In the genomic region with DNA sequence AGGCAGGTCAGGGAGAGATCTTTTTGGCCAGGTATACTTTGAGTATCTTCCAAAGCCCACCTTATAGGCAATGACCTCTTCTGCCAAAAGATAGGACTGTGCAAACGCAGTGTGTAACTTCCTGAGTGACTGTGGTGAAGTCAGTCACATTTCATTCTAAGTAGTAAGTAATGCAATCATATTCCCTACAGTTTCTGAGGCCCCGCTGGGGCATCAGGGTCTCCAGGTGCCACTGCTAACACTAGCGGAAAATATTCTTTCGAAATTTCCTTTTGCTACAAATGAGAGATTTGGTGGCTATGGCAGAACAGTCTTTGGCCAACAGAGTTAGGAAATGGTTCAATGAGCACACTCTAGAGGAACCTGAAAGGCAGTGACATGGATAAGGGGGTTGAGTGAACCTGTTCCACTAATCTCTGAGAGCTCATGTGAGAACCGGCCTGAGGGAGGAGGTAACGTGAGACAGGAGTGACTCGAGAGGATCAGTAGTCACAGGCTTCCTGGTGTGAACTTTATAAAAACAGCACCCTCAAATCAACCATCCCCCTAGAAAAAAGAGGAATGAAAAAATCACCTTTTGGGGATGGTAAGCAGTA, we compare ENCODE assay signal across 1 cellular context.
TF ChIP-seq lines count a peak whose summit lies in the region.

No MANE protein-coding gene starts in this region.

TF ChIP-seq in K562, 482 proteins besides CTCF, POLR2A, EP300 and RAD21:
- TF ChIP-seq TEAD2 (tag; IDR thresholded peaks at IDR 0.05): no peak
- TF ChIP-seq BRD9 (IDR thresholded peaks at IDR 0.05; ENCODE audit: low read depth, partially characterized antibody): no peak
- TF ChIP-seq ZBTB1 (CRISPR knock-in tag; IDR thresholded peaks at IDR 0.05; ENCODE audit: borderline replicate concordance, low read depth): no peak
- TF ChIP-seq, protein P1, sequence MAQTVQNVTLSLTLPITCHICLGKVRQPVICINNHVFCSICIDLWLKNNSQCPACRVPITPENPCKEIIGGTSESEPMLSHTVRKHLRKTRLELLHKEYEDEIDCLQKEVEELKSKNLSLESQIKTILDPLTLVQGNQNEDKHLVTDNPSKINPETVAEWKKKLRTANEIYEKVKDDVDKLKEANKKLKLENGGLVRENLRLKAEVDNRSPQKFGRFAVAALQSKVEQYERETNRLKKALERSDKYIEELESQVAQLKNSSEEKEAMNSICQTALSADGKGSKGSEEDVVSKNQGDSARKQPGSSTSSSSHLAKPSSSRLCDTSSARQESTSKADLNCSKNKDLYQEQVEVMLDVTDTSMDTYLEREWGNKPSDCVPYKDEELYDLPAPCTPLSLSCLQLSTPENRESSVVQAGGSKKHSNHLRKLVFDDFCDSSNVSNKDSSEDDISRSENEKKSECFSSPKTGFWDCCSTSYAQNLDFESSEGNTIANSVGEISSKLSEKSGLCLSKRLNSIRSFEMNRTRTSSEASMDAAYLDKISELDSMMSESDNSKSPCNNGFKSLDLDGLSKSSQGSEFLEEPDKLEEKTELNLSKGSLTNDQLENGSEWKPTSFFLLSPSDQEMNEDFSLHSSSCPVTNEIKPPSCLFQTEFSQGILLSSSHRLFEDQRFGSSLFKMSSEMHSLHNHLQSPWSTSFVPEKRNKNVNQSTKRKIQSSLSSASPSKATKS (CRISPR knock-in tag; IDR thresholded peaks at IDR 0.05): no peak
- no peak for TF ChIP-seq ZFP1 (CRISPR knock-in tag; IDR thresholded peaks at IDR 0.05)
- TF ChIP-seq BRD4 (IDR thresholded peaks at IDR 0.05): no peak
- no peak for TF ChIP-seq SMARCA4 (IDR thresholded peaks at IDR 0.05)
- TF ChIP-seq ZNF695 (CRISPR knock-in tag; IDR thresholded peaks at IDR 0.05): no peak
- no peak for TF ChIP-seq ZZZ3 (IDR thresholded peaks at IDR 0.05)
- TF ChIP-seq, protein P2, sequence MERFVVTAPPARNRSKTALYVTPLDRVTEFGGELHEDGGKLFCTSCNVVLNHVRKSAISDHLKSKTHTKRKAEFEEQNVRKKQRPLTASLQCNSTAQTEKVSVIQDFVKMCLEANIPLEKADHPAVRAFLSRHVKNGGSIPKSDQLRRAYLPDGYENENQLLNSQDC (CRISPR knock-in tag; IDR thresholded peaks at IDR 0.05): no peak
- no peak for TF ChIP-seq NONO (IDR thresholded peaks at IDR 0.05; ENCODE audit: low read depth in 2 of 2, low read length in 1 of 2)
- no peak for TF ChIP-seq IFI16 (CRISPR knock-in tag; IDR thresholded peaks at IDR 0.05)
- no peak for TF ChIP-seq NR2C2 (CRISPR knock-in tag; IDR thresholded peaks at IDR 0.05)
- no peak for TF ChIP-seq NR2C2 (tag; IDR thresholded peaks at IDR 0.05)
- TF ChIP-seq MEIS2 (IDR thresholded peaks at IDR 0.05; ENCODE audit: partially characterized antibody): no peak
- TF ChIP-seq SMARCB1 (IDR thresholded peaks at IDR 0.05; ENCODE audit: insufficient read length, low read depth): no peak
- no peak for TF ChIP-seq LARP7 (IDR thresholded peaks at IDR 0.05)
- TF ChIP-seq BDP1 (IDR thresholded peaks at IDR 0.05; ENCODE audit: insufficient read depth, insufficient read length): no peak
- no peak for TF ChIP-seq GABPA (tag; conservative IDR thresholded peaks at IDR 0.05; ENCODE audit: low read depth)
- no peak for TF ChIP-seq GABPB2 (CRISPR knock-in tag; conservative IDR thresholded peaks at IDR 0.05)
- TF ChIP-seq NFIC (IDR thresholded peaks at IDR 0.05): no peak
